21 cellular contexts compared by ENCODE assay signal in the genomic region with DNA sequence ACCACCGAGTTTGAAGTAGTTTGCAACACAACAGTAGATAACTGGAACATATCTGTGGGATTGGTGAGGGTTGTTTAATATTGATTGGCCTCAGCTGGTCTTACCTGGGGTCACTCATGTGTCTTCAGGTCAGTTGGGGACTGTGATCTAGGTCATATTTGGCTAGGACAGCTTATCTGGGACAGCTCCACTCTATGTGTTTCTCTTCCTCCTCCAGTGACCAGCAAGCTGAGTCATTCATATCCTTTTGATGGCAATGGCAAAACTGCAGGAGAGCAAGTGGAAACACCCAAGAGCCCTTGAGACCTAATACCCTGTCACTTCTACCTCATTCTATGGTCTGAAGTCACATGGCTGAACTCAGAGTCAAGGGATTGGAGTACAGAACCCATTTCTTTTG. TPM values are rescaled to one million over a fixed set of nuclear protein-coding genes. Genes with fewer than 3 reads are reported as not detected.
A peak's percentile ranks its signal among the peaks of the same experiment; 100 is the strongest.
DNase-seq lines count a peak whose midpoint lies in the region; ATAC-seq, FAIRE-seq and TF ChIP-seq lines count a peak whose summit lies in the region.
"Not testable (repeated sequence)": the region's sequence is repeated elsewhere in the genome, so short reads cannot be mapped to it uniquely, and the experiment has no call there.
"Had no signal": no experiment of that assay in that cellular context is flagged by ENCODE, and none has a peak within 500 bp of the region (broad histone marks: within the 10 kb centered on the region; RNA-seq: fewer than 3 reads in every experiment).

No MANE protein-coding gene starts in this region.

- TF ChIP-seq EP300 in HepG2 (IDR thresholded peaks at IDR 0.05; ENCODE audit: low read depth in 2 of 2, low read length in 2 of 2); HepG2 (CRISPR knock-in tag; IDR thresholded peaks at IDR 0.05; ENCODE audit: borderline replicate concordance): not testable (repeated sequence)

- intact Hi-C loops in HepG2 (cut with micrococcal nuclease; ENCODE audit: unreplicated experiment), result not testable (repeated sequence)

- H3K9ac ChIP-seq in HepG2 (ENCODE audit: insufficient read depth, low read depth, low read length), result not testable (repeated sequence)

- TF ChIP-seq POLR2A in HepG2 (IDR thresholded peaks at IDR 0.05; ENCODE audit: insufficient read depth in 1 of 2, low read depth in 2 of 2, low read length in 2 of 2), result not testable (repeated sequence)

- H3K27me3 ChIP-seq in HepG2 (ENCODE audit: control insufficient read depth in 1 of 2, insufficient read depth in 2 of 2, low read length in 2 of 2), result not testable (repeated sequence)

- not testable (repeated sequence) for H3K4me3 ChIP-seq in HepG2 (replicated peaks in 1 of 3; ENCODE audit: insufficient read depth in 1 of 3, low read depth in 2 of 3, low read length in 3 of 3)

- not testable (repeated sequence) for H2AFZ ChIP-seq in HepG2 (ENCODE audit: low read length)

- not testable (repeated sequence) for H4K20me1 ChIP-seq in HepG2 (ENCODE audit: insufficient read depth, low read length)

- not testable (repeated sequence) for TF ChIP-seq CTCF in HepG2 (CRISPR knock-in tag; IDR thresholded peaks at IDR 0.05)

- H3K9me3 ChIP-seq in HepG2 (ENCODE audit: low read length), result not testable (repeated sequence)

- DNase-seq in DMS53 (lab: John Stamatoyannopoulos, UW), result peak; percentile 13
- not testable (repeated sequence) for DNase-seq in HepG2 (ENCODE audit: low spot score)

- not testable (repeated sequence) for H3K79me2 ChIP-seq in HepG2 (ENCODE audit: insufficient read depth, low read length)

- H3K27ac ChIP-seq in HepG2 (ENCODE audit: extremely low read length, insufficient read depth, low read length), result not testable (repeated sequence)

- H3K4me1 ChIP-seq in HepG2 (ENCODE audit: insufficient read depth, low read length), result not testable (repeated sequence)

- not testable (repeated sequence) for BruUV-seq in HepG2 (replicated peaks; lab: Mats Ljungman, UMichigan)

- in situ Hi-C loops in HepG2 (cut with HindIII; ENCODE audit: extremely low pct_ligation_motif_present, low pct_unique_long_range_greater_than_20kb), result not testable (repeated sequence)

- not testable (repeated sequence) for TF ChIP-seq RAD21 in HepG2 (CRISPR knock-in tag; IDR thresholded peaks at IDR 0.05)

- H3K4me2 ChIP-seq in HepG2 (ENCODE audit: low read depth, low read length), result not testable (repeated sequence)

- POLR2A ChIA-PET in HepG2 (lab: Yijun Ruan, JAX), result not testable (repeated sequence)

- WGBS in HepG2 (ENCODE audit: low lambda C conversion rate), result 0% methylated on average over 1 of the region's 1 CpG

- ATAC-seq in GM18858 (IDR thresholded peaks at IDR 0.05; ENCODE audit: unreplicated experiment) (peak; percentile 31), GM19397 (IDR thresholded peaks at IDR 0.05; ENCODE audit: unreplicated experiment) (peak; percentile 50), GM21825 (IDR thresholded peaks at IDR 0.05; ENCODE audit: unreplicated experiment) (peak; percentile 41), HG02870 (IDR thresholded peaks at IDR 0.05; ENCODE audit: unreplicated experiment) (peak; percentile 47), HG03135 (IDR thresholded peaks at IDR 0.05; ENCODE audit: unreplicated experiment) (peak; percentile 42), HG03521 (IDR thresholded peaks at IDR 0.05; ENCODE audit: unreplicated experiment) (peak; percentile 44)
- not testable (repeated sequence) for ATAC-seq in HepG2

- peak; percentile 58 for FAIRE-seq in HepG2 (lab: Jason Lieb, UNC)

- H3K36me3 ChIP-seq in HepG2 (replicated peaks in 1 of 2; ENCODE audit: control insufficient read depth in 1 of 2, insufficient read depth in 2 of 2, low read length in 2 of 2), result not testable (repeated sequence)

- CTCF ChIA-PET in HepG2 (lab: Yijun Ruan, JAX; ENCODE audit: low intra/inter-chr PET ratio, low total read pairs), result not testable (repeated sequence)

RNA-seq across cellular contexts. Expression of a gene that starts 5.8 kb away (rescaled TPM):
- total RNA-seq in HepG2 (2016; rRNA removed; fragmentation: Illumina TruSeq; extraction: Trizol), result not detected in 2 replicates
- not detected in 2 replicates for total RNA-seq in HepG2 (2016; cell fraction: cytosol; rRNA removed; fragmentation: Illumina TruSeq; extraction: Trizol; ENCODE audit: low read depth)
- not detected in 2 replicates for total RNA-seq in HepG2 (2016; cell fraction: insoluble cytoplasmic fraction; rRNA removed; fragmentation: Illumina TruSeq; extraction: Trizol)
- not detected in 2 replicates for total RNA-seq in HepG2 (2016; cell fraction: membrane; rRNA removed; fragmentation: Illumina TruSeq; extraction: Trizol)
- total RNA-seq in HepG2 (2016; cell fraction: nucleus; rRNA removed; fragmentation: Illumina TruSeq; extraction: Trizol), result not detected in 2 replicates
- not detected in 2 replicates for polyA plus RNA-seq in HepG2 (2011; rRNA removed)
- not detected in 2 replicates for polyA plus RNA-seq in HepG2 (2011; cell fraction: cytosol; rRNA removed)
- polyA plus RNA-seq in HepG2 (2011; cell fraction: nucleus; rRNA removed), result not detected in 2 replicates
- not detected in 2 replicates for polyA plus RNA-seq in HepG2 (2012)
- polyA plus RNA-seq in HepG2 (2016; cell fraction: cytosol; fragmentation: Illumina TruSeq; extraction: Trizol; ENCODE audit: low read depth), result not detected in 2 replicates
- polyA plus RNA-seq in HepG2 (2016; cell fraction: insoluble cytoplasmic fraction; fragmentation: Illumina TruSeq; extraction: Trizol; ENCODE audit: low read depth), result not detected in 2 replicates
- not detected in 2 replicates for polyA plus RNA-seq in HepG2 (2016; cell fraction: membrane; fragmentation: Illumina TruSeq; extraction: Trizol; ENCODE audit: low read depth)
- not detected in 2 replicates for polyA plus RNA-seq in HepG2 (2016; cell fraction: nucleus; fragmentation: Illumina TruSeq; extraction: Trizol; ENCODE audit: insufficient read depth, low read depth)
- not detected in 2 replicates for polyA minus RNA-seq in HepG2 (2011; rRNA and poly(A)+ RNA removed; ENCODE audit: low replicate concordance)
- not detected in 2 replicates for polyA minus RNA-seq in HepG2 (2011; cell fraction: cytosol; rRNA and poly(A)+ RNA removed)
- not detected in 2 replicates for polyA minus RNA-seq in HepG2 (2011; cell fraction: nucleus; rRNA and poly(A)+ RNA removed)
- total RNA-seq: activated CD4-positive, alpha-beta T cell treated with anti-CD3 and anti-CD28 coated beads, Interleukin-2, amount 10 ng/mL, durations not matched to agents 7 days and 5 days; body of pancreas; CD4-positive, alpha-beta T cell; cerebellum; endothelial cell of umbilical vein; glomerular endothelial cell; IMR-90; lower leg skin; natural killer cell treated with Interleukin-12 subunit alpha and Interleukin-12 subunit beta and Interleukin-15 and Interleukin-18, amount 100 ng/mL, for 72 hours; osteoblast; PC-3; transverse colon had no signal
- polyA plus RNA-seq: adipose tissue, endothelial cell of umbilical vein, IMR-90 had no signal
